In the genomic region with DNA sequence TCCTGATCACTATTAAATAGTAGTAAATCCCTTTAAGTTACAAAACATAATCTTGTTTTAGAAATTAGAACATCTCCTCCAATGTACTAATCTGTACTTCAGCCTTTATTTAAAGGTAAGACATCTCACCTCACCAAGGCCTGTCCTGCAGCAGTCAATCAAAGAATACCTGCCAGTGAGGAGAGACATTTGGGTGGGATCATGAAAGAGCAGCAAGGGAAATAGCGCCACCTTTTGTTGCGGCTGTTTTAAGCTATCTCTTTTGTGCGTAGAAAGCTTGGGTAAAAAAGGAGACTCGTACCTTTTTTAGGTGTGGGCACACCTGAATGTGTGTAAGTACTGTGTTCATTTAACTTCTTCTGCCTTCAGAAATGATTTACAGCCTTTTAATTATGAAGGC, we compare ENCODE assay signal across 20 cellular contexts.
DNase-seq lines count a peak whose midpoint lies in the region; ATAC-seq and TF ChIP-seq lines count a peak whose summit lies in the region.
"Had no signal": no experiment of that assay in that cellular context is flagged by ENCODE, and none has a peak within 500 bp of the region (broad histone marks: within the 10 kb centered on the region; RNA-seq: fewer than 3 reads in every experiment).

No MANE protein-coding gene starts in this region.

- H3K18ac ChIP-seq in H9 (ENCODE audit: insufficient read length, low read depth, low read length): no peak overlapping the region

- H4K5ac ChIP-seq in H9 (ENCODE audit: insufficient read length, low read depth, low read length): no peak overlapping the region

- no peak overlapping the region for H2AK5ac ChIP-seq in H9 (ENCODE audit: insufficient read length, low read length)

- no peak overlapping the region for H2BK120ac ChIP-seq in H9 (ENCODE audit: low read depth, low read length, poor library complexity, severe bottlenecking)

- H3K79me2 ChIP-seq in H9 (ENCODE audit: insufficient read depth, low read length) (no peaks in the 10 kb centered on the region), PC-3 (ENCODE audit: low read length) (no peaks in the 10 kb centered on the region), neural progenitor cell (ENCODE audit: low read depth) (no peaks in the 10 kb centered on the region)
- H3K79me2 ChIP-seq: hepatocyte had no signal

- no peak overlapping the region for H2AFZ ChIP-seq in H9 (ENCODE audit: low read length)
- no peak overlapping the region for H2AFZ ChIP-seq in PC-3 (ENCODE audit: low read length)
- no peak overlapping the region for H2AFZ ChIP-seq in neural progenitor cell (replicated peaks)
- H2AFZ ChIP-seq: hepatocyte had no signal

- no peak overlapping the region for H2BK12ac ChIP-seq in H9 (ENCODE audit: insufficient read length, low read depth, low read length)

- H3K23me2 ChIP-seq in H9 (ENCODE audit: insufficient read length, low read depth, low read length, poor library complexity, severe bottlenecking): no peaks in the 10 kb centered on the region

- TF ChIP-seq CTCF in H9 (conservative IDR thresholded peaks at IDR 0.05) (peak; percentile 79), PC-3 (conservative IDR thresholded peaks at IDR 0.05; ENCODE audit: low read depth, low read length) (peak; percentile 49), neural progenitor cell (IDR thresholded peaks at IDR 0.05) (peak; percentile 54)

- no peak overlapping the region for H3K14ac ChIP-seq in H9 (ENCODE audit: insufficient read depth, low read length)

- H3K4me3 Mint-ChIP-seq in H9 (no peak overlapping the region), neural progenitor cell (no peak overlapping the region)
- no peak overlapping the region for H3K4me3 Mint-ChIP-seq in activated T-helper 17 cell treated with anti-CD3 and anti-CD28 coated beads, Interleukin-2, amount 50 U/mL, for 72 hours
- H3K4me3 Mint-ChIP-seq in activated CD4-positive, alpha-beta memory T cell treated with anti-CD3 and anti-CD28 coated beads for 36 hours: no peak overlapping the region

- H3K9me3 ChIP-seq in H9 (ENCODE audit: control insufficient read depth, low read depth, low read length) (no peaks in the 10 kb centered on the region), PC-3 (ENCODE audit: low read length) (no peaks in the 10 kb centered on the region), neural progenitor cell (ENCODE audit: low read depth) (no peaks in the 10 kb centered on the region)
- H3K9me3 ChIP-seq: thoracic aorta had no signal

- no peak overlapping the region for H2BK20ac ChIP-seq in H9 (ENCODE audit: low read depth, low read length, poor library complexity, severe bottlenecking)

- peak; percentile 79 for DNase-seq in H9
- peak; percentile 31 for DNase-seq in PC-3
- DNase-seq in dermis blood vessel endothelial cell: peak; percentile 20
- peak; percentile 19 for DNase-seq in neural progenitor cell (ENCODE audit: low spot score)
- no peak for DNase-seq in activated CD4-positive, alpha-beta memory T cell treated with anti-CD3 and anti-CD28 coated beads for 36 hours
- no peak for DNase-seq in NOMO-1 treated with dmso at 0.1 percent for 144 hours (lab: John Stamatoyannopoulos, UW; ENCODE audit: unreplicated experiment)
- DNase-seq: activated CD8-positive, alpha-beta memory T cell treated with anti-CD3 and anti-CD28 coated beads, Interleukin-2, amount 50 U/mL, for 4 hours; activated effector memory CD4-positive, alpha-beta T cell treated with anti-CD3 and anti-CD28 coated beads, Interleukin-2, amount 50 U/mL, for 16 hours; anterior cingulate cortex; C1 segment of cervical spinal cord; DMS 273 treated with DMSO at 0.1 percent for 48 hours; left cardiac atrium; NCI-H1694 treated with DMSO at 0.1 percent for 48 hours; NCI-H446; retina; stimulated activated CD4-positive, alpha-beta T cell treated with anti-CD3 and anti-CD28 coated beads, Interleukin-12 subunit alpha, Interleukin-12 subunit beta, amount 100 ng/mL, for 4 hours; T-helper 2 cell had no signal

- H3K9ac ChIP-seq in H9 (ENCODE audit: extremely low read depth, insufficient read length, low read length) (no peak overlapping the region), PC-3 (ENCODE audit: low read length) (no peak overlapping the region), neural progenitor cell (no peak overlapping the region)

- no peak overlapping the region for H3K56ac ChIP-seq in H9 (ENCODE audit: insufficient read length, low read depth, low read length)

- no peaks in the 10 kb centered on the region; the same call in 1 of the 2 replicates for H3K9me2 ChIP-seq in PC-3 (replicated peaks; ENCODE audit: low read length)

- H3K9me3 Mint-ChIP-seq in H9 (peaks cover 0 to 1% of the 10 kb centered on the region in 2 experiments; a peak in 2 of 5 replicates), neural progenitor cell (peaks cover 1% of the 10 kb centered on the region)
- H3K9me3 Mint-ChIP-seq in activated T-helper 17 cell treated with anti-CD3 and anti-CD28 coated beads, Interleukin-2, amount 50 U/mL, for 72 hours: peaks cover 5% of the 10 kb centered on the region
- H3K9me3 Mint-ChIP-seq in activated CD4-positive, alpha-beta memory T cell treated with anti-CD3 and anti-CD28 coated beads for 36 hours: peaks cover 3% of the 10 kb centered on the region

- ATAC-seq in PC-3: no peak
- ATAC-seq in activated T-helper 17 cell treated with anti-CD3 and anti-CD28 coated beads, Interleukin-2, amount 50 U/mL, for 72 hours (replicated peaks): no peak
- ATAC-seq: left cardiac atrium had no signal

- no peak overlapping the region for H4K8ac ChIP-seq in H9 (replicated peaks; ENCODE audit: insufficient read length, low read depth, low read length)

- H3K4me1 ChIP-seq in H9 (ENCODE audit: insufficient read depth, low read length) (no peaks in the 10 kb centered on the region), PC-3 (ENCODE audit: insufficient read depth, low read length) (no peaks in the 10 kb centered on the region), neural progenitor cell (no peaks in the 10 kb centered on the region)

- H3K27me3 ChIP-seq in H9 (ENCODE audit: insufficient read depth, low read length): no peaks in the 10 kb centered on the region
- 0 out of 2 replicates have a peak, but pooled peaks cover 5% of the 10 kb centered on the region for H3K27me3 ChIP-seq in PC-3 (ENCODE audit: low read length)
- H3K27me3 ChIP-seq in neural progenitor cell: no peaks in the 10 kb centered on the region
- H3K27me3 ChIP-seq: hepatocyte had no signal

- WGBS in H9 (ENCODE audit: extremely low coverage, insufficient read length, low lambda C conversion rate): no CpG with 5 or more reads among the region's 4 CpGs

- H3K4me3 ChIP-seq in PC-3 (ENCODE audit: low read length) (no peak overlapping the region), neural progenitor cell (no peak overlapping the region)
- H3K4me3 ChIP-seq: hepatocyte, thoracic aorta had no signal

- no TSS peak for BruUV-seq in PC-3 (replicated peaks; lab: Mats Ljungman, UMichigan)

- H3K36me3 ChIP-seq in PC-3 (ENCODE audit: low read depth, low read length) (no peaks in the 10 kb centered on the region), neural progenitor cell (no peaks in the 10 kb centered on the region)
- H3K36me3 ChIP-seq: thoracic aorta had no signal

- no peak overlapping the region for H2BK5ac ChIP-seq in H9 (ENCODE audit: insufficient read length, low read length)

- H3T11ph ChIP-seq in H9 (ENCODE audit: low read length): no peak overlapping the region

- H3K23ac ChIP-seq in H9 (ENCODE audit: insufficient read length, low read depth, low read length): no peak overlapping the region

- H3K4me1 Mint-ChIP-seq in H9 (peaks cover 2 to 5% of the 10 kb centered on the region in 2 experiments), neural progenitor cell (peaks cover 6% of the 10 kb centered on the region)
- no peaks in the 10 kb centered on the region for H3K4me1 Mint-ChIP-seq in activated T-helper 17 cell treated with anti-CD3 and anti-CD28 coated beads, Interleukin-2, amount 50 U/mL, for 72 hours
- H3K4me1 Mint-ChIP-seq in activated CD4-positive, alpha-beta memory T cell treated with anti-CD3 and anti-CD28 coated beads for 36 hours (ENCODE audit: low read depth): no peaks in the 10 kb centered on the region

- H2BK15ac ChIP-seq in H9 (ENCODE audit: low read depth, low read length): no peak overlapping the region

- H3K4me2 ChIP-seq in H9 (ENCODE audit: insufficient read depth, insufficient read length, low read length): no peak overlapping the region
- no peak overlapping the region for H3K4me2 ChIP-seq in PC-3 (ENCODE audit: low read length)
- no peak overlapping the region for H3K4me2 ChIP-seq in neural progenitor cell
- H3K4me2 ChIP-seq: hepatocyte had no signal

- H3K27me3 Mint-ChIP-seq in H9 (ENCODE audit: low read depth) (no peaks in the 10 kb centered on the region), neural progenitor cell (ENCODE audit: insufficient read depth, low read depth) (peaks cover 3% of the 10 kb centered on the region)
- H3K27me3 Mint-ChIP-seq in activated T-helper 17 cell treated with anti-CD3 and anti-CD28 coated beads, Interleukin-2, amount 50 U/mL, for 72 hours: peaks cover under 1% of the 10 kb centered on the region
- no peaks in the 10 kb centered on the region for H3K27me3 Mint-ChIP-seq in activated CD4-positive, alpha-beta memory T cell treated with anti-CD3 and anti-CD28 coated beads for 36 hours

- H4K91ac ChIP-seq in H9 (ENCODE audit: insufficient read length, low read depth, low read length): no peak overlapping the region

- H3K27ac Mint-ChIP-seq in H9 (no peak overlapping the region), neural progenitor cell (no peak overlapping the region)
- no peak overlapping the region for H3K27ac Mint-ChIP-seq in activated T-helper 17 cell treated with anti-CD3 and anti-CD28 coated beads, Interleukin-2, amount 50 U/mL, for 72 hours
- no peak overlapping the region for H3K27ac Mint-ChIP-seq in activated CD4-positive, alpha-beta memory T cell treated with anti-CD3 and anti-CD28 coated beads for 36 hours

- H3F3A ChIP-seq in PC-3 (ENCODE audit: low read length, unreplicated experiment) (no peaks in the 10 kb centered on the region), neural progenitor cell (ENCODE audit: low read depth) (no peaks in the 10 kb centered on the region)

- POLR2A ChIA-PET in PC-3 (lab: Charles Lee; ENCODE audit: unreplicated experiment): no interaction called here
- POLR2A ChIA-PET in activated CD4-positive, alpha-beta memory T cell treated with anti-CD3 and anti-CD28 coated beads for 36 hours (lab: Charles Lee): no interaction called here

- no peaks in the 10 kb centered on the region for H3K79me1 ChIP-seq in H9 (ENCODE audit: insufficient read depth, low read depth, low read length, poor library complexity, severe bottlenecking)

- H3K36me3 Mint-ChIP-seq in H9 (ENCODE audit: insufficient read depth in 1 of 3, low read depth in 3 of 3) (no peaks in the 10 kb centered on the region), neural progenitor cell (no peaks in the 10 kb centered on the region)
- no peaks in the 10 kb centered on the region for H3K36me3 Mint-ChIP-seq in activated T-helper 17 cell treated with anti-CD3 and anti-CD28 coated beads, Interleukin-2, amount 50 U/mL, for 72 hours (ENCODE audit: low read depth)
- no peaks in the 10 kb centered on the region for H3K36me3 Mint-ChIP-seq in activated CD4-positive, alpha-beta memory T cell treated with anti-CD3 and anti-CD28 coated beads for 36 hours

- H4K20me1 ChIP-seq in H9 (ENCODE audit: control insufficient read depth, insufficient read depth, insufficient read length) (no peaks in the 10 kb centered on the region), PC-3 (ENCODE audit: low read length) (no peaks in the 10 kb centered on the region), neural progenitor cell (ENCODE audit: low read depth) (no peaks in the 10 kb centered on the region)

- CTCF ChIA-PET in PC-3 (lab: Charles Lee): no interaction called here
- CTCF ChIA-PET in activated CD4-positive, alpha-beta memory T cell treated with anti-CD3 and anti-CD28 coated beads for 36 hours (lab: Charles Lee): no interaction called here

- H3K27ac ChIP-seq in H9 (ENCODE audit: insufficient read length, low read depth, low read length): no peak overlapping the region
- no peak overlapping the region for H3K27ac ChIP-seq in PC-3 (ENCODE audit: low read length)
- H3K27ac ChIP-seq in neural progenitor cell: no peak overlapping the region
- H3K27ac ChIP-seq: hepatocyte, thoracic aorta had no signal

- H3K4ac ChIP-seq in H9 (ENCODE audit: low read depth, low read length): no peak overlapping the region

- intact Hi-C loops in PC-3 (cut with micrococcal nuclease): no loop called here
- intact Hi-C loops in activated CD4-positive, alpha-beta memory T cell treated with anti-CD3 and anti-CD28 coated beads for 36 hours (cut with micrococcal nuclease): no loop called here

Comparison
In these comparisons a context has a peak if more than half of its experiments do, and no peak if none do; other contexts are left out.
1. DNase-seq: peak in H9 (single experiment), PC-3 (single experiment), dermis blood vessel endothelial cell (single experiment) and neural progenitor cell (single experiment); none in activated CD4-positive, alpha-beta memory T cell treated with anti-CD3 and anti-CD28 coated beads for 36 hours (single experiment) and NOMO-1 treated with dmso at 0.1 percent for 144 hours (single experiment).
2. Peak in every context shown above with its lines, with median percentiles within 50 percentile points of each other: CTCF ChIP-seq.